In the genomic region with DNA sequence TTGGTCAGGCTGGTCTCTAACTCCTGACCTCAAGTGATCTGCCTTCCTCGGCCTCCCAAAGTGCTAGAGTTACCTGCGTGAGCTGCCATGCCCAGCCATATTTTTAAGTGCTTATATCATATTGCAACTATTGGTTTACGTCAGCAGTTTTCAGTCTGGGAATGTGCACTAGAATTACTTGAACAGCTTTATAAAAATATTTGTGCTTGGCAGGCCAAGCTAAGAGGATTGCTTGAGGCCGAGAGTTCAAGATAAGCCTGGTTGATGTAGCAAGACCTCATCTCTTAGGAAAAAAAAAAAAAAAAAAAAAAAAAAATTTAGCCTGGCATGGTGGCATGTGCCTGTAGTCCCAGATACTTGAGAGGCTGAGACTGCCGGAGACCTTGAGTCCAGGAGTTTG, we compare ENCODE assay signal across 17 cellular contexts. TPM values are rescaled to one million over a fixed set of nuclear protein-coding genes. Genes with fewer than 3 reads are reported as not detected.
DNase-seq lines count a peak whose midpoint lies in the region; ATAC-seq and TF ChIP-seq lines count a peak whose summit lies in the region.
"Had no signal": no experiment of that assay in that cellular context is flagged by ENCODE, and none has a peak within 500 bp of the region (broad histone marks: within the 10 kb centered on the region; RNA-seq: fewer than 3 reads in every experiment).

No MANE protein-coding gene starts in this region.

- H3K27ac ChIP-seq in right atrium auricular region (no peak overlapping the region), lung (ENCODE audit: low read depth in 1 of 2, low read length in 1 of 2) (no peak overlapping the region), colonic mucosa (no peak overlapping the region)

- H3K4me1 ChIP-seq in right atrium auricular region, result no peaks in the 10 kb centered on the region
- H3K4me1 ChIP-seq in lung (ENCODE audit: control insufficient read depth in 2 of 2, insufficient read depth in 2 of 2, low read length in 2 of 2), result no peaks in the 10 kb centered on the region
- no peaks in the 10 kb centered on the region for H3K4me1 ChIP-seq in colonic mucosa
- H3K4me1 ChIP-seq: BE2C had no signal

- H3K36me3 ChIP-seq in right atrium auricular region, result peaks cover 46% of the 10 kb centered on the region
- H3K36me3 ChIP-seq in lung (ENCODE audit: control insufficient read depth in 2 of 2, insufficient read depth in 2 of 2, low read length in 2 of 2), result peaks cover 15 to 22% of the 10 kb centered on the region in 2 donors
- peaks cover 10% of the 10 kb centered on the region for H3K36me3 ChIP-seq in colonic mucosa

- ATAC-seq in left ventricle myocardium superior, result peak; percentile 33
- peak; percentile 27 for ATAC-seq in lung (ENCODE audit: insufficient read depth, low FRiP score)
- ATAC-seq in GM18498 (IDR thresholded peaks at IDR 0.05; ENCODE audit: unreplicated experiment), result no peak
- ATAC-seq: GM23338 had no signal

- DNase-seq in left ventricle myocardium superior (no peak), right atrium auricular region (ENCODE audit: low spot score) (no peak), fibroblast of villous mesenchyme (ENCODE audit: low read depth) (peak; percentile 54), lung (ENCODE audit: low spot score) (no peak), lower leg skin (ENCODE audit: low spot score in 2 of 2) (no peak), colonic mucosa (no peak)
- DNase-seq: ACHN; BE2C; C1 segment of cervical spinal cord; CD4-positive, CD25-positive, alpha-beta regulatory T cell; CD8-positive, alpha-beta memory T cell; COR-L47; HCEC 1CT; IMR-90 had no signal

- TF ChIP-seq POLR2A in lower leg skin (IDR thresholded peaks at IDR 0.05), result no peak

- H3K4me3 ChIP-seq in right atrium auricular region (no peak overlapping the region), fibroblast of villous mesenchyme (ENCODE audit: low read depth, low read length) (no peak overlapping the region), lung (no peak overlapping the region), lower leg skin (ENCODE audit: low read depth, poor library complexity, severe bottlenecking) (no peak overlapping the region), colonic mucosa (no peak overlapping the region)
- H3K4me3 ChIP-seq: GM23338 had no signal

- intact Hi-C loops in left ventricle myocardium superior (cut with micrococcal nuclease), result no loop called here
- intact Hi-C loops in lower leg skin (cut with DNase I; ENCODE audit: low total_unique reads), result no loop called here
- intact Hi-C loops in colonic mucosa (cut with DNase I), result no loop called here

- H3K27me3 ChIP-seq in right atrium auricular region (no peaks in the 10 kb centered on the region), lung (ENCODE audit: control insufficient read depth, insufficient read depth) (no peaks in the 10 kb centered on the region), colonic mucosa (no peaks in the 10 kb centered on the region)
- H3K27me3 ChIP-seq: BE2C had no signal

- WGBS in lung, 2 donors, result 69 to 85% methylated on average over 5 of the region's 5 CpGs
- WGBS in lower leg skin, 2 donors, result 98 to 99% methylated on average over 5 of the region's 5 CpGs

- no peaks in the 10 kb centered on the region for H3K9me3 ChIP-seq in right atrium auricular region
- H3K9me3 ChIP-seq in lung (ENCODE audit: control insufficient read depth in 2 of 2, insufficient read depth in 1 of 2, low read length in 1 of 2), result no peaks in the 10 kb centered on the region
- H3K9me3 ChIP-seq in colonic mucosa, result no peaks in the 10 kb centered on the region
- H3K9me3 ChIP-seq: BE2C had no signal

- TF ChIP-seq CTCF in right atrium auricular region (IDR thresholded peaks at IDR 0.05) (no peak), fibroblast of villous mesenchyme (IDR thresholded peaks at IDR 0.05; ENCODE audit: insufficient read depth, low read depth, low read length) (no peak), lung (IDR thresholded peaks at IDR 0.05; ENCODE audit: control extremely low read depth, extremely low read depth) (no peak), lower leg skin (IDR thresholded peaks at IDR 0.05) (no peak), colonic mucosa (IDR thresholded peaks at IDR 0.05) (no peak)

- H3K9ac ChIP-seq in colonic mucosa (ENCODE audit: low read depth in 2 of 2, low read length in 2 of 2), result no peak overlapping the region

RNA-seq across cellular contexts. Expression of gene KIAA0586, which starts 17.1 kb away (rescaled TPM):
- total RNA-seq in left ventricle myocardium superior (12.0 TPM), right atrium auricular region (10 to 100 TPM in 1 of 2 donors, 1 to 10 TPM in 1; 8.9 to 11.9 TPM), fibroblast of villous mesenchyme (23.2 and 30.2 TPM in 2 replicates), lung (10 to 100 TPM; 13.4 to 30.1 TPM), lower leg skin (10 to 100 TPM in 3 of 4 donors, 1 to 10 TPM in 1; 7.1 to 15.5 (median 15.3) TPM), colonic mucosa (10 to 100 TPM; 12.3 to 17.4 TPM)
- 1 to 10 TPM; 5.3 to 5.8 TPM for polyA plus RNA-seq in lung

RNA-seq across cellular contexts. Expression of gene TIMM9, which starts 17.3 kb away (rescaled TPM):
- total RNA-seq in left ventricle myocardium superior (29.9 TPM), right atrium auricular region (10 to 100 TPM; 35.4 to 84.5 TPM), fibroblast of villous mesenchyme (20.3 and 22.9 TPM in 2 replicates), lung (10 to 100 TPM; 18.7 to 30.6 TPM), lower leg skin (10 to 100 TPM; 30.0 to 62.0 (median 36.5) TPM), colonic mucosa (10 to 100 TPM; 20.9 to 28.4 TPM)
- 10 to 100 TPM; 23.6 to 50.7 TPM for polyA plus RNA-seq in lung

RNA-seq across cellular contexts. Expression of gene TOMM20L, which starts 48.9 kb away (rescaled TPM):
- total RNA-seq in left ventricle myocardium superior, result not detected
- total RNA-seq in right atrium auricular region, result not detected
- total RNA-seq in fibroblast of villous mesenchyme, result not detected in 2 replicates
- under 1 TPM in 1 of 2 donors, not detected in 1; 0.74 TPM for total RNA-seq in lung
- polyA plus RNA-seq in lung, result not detected
- total RNA-seq in lower leg skin, result not detected
- total RNA-seq in colonic mucosa, result not detected
- total RNA-seq: A172; CD4-positive, CD25-positive, alpha-beta regulatory T cell; GM23338; IMR-90 had no signal
- polyA plus RNA-seq: CD8-positive, alpha-beta memory T cell; GM23338; IMR-90 had no signal
